9 cellular contexts compared by ENCODE assay signal in the genomic region with DNA sequence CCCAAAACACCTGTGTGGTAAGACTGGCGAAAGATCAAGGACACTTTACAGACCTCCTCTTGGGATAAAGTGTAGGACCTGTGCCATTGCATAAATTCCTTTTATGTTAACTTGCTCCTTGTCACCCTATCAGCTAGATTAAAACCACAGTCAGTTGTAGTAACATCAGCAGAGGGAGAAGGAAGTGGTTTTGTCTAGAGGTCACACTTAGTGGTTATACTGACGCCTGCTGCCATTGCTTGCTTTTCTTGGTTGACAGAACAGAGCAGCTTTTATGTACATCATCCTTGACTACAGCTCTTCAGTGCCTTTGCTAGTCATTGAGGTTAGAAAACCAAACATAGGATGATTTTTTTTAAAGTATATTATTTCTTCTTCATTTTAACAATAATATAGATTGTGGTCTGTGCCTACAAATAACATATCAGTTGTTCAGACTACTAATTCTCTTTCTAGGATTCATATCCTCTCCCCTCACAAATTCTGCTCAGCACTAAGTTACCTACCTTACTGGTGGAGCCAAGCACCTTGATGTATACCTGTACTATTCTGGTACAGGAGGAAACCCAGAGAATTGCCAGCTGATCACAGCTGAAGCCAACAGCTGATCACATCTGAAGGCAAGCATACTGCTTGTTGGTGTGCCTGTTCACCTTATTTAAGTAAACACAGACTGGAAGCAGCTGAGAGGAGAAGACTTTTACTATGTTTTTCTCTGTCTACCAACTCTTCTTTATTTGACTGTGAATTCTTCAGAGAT.
DNase-seq lines count a peak whose midpoint lies in the region; ATAC-seq, FAIRE-seq and TF ChIP-seq lines count a peak whose summit lies in the region.
"Had no signal": no experiment of that assay in that cellular context is flagged by ENCODE, and none has a peak within 500 bp of the region (broad histone marks: within the 10 kb centered on the region; RNA-seq: fewer than 3 reads in every experiment).

No MANE protein-coding gene starts in this region.

- H3K4me3 ChIP-seq in DND-41 (ENCODE audit: low read depth in 1 of 2, low read length in 2 of 2) (no peak overlapping the region), MM.1S (ENCODE audit: low read length) (no peak overlapping the region; the same call in 1 of the 2 replicates), cardiac fibroblast (replicated peaks in 1 of 2; ENCODE audit: low read depth in 2 of 2, low read length in 2 of 2) (no peak overlapping the region), small intestine (ENCODE audit: low read depth in 1 of 2, low read length in 2 of 2) (no peak overlapping the region)
- H3K4me3 ChIP-seq: K562 had no signal

- in situ Hi-C loops in GM13977 (cut with MboI; ENCODE audit: low pct_unique_long_range_greater_than_20kb, low sequenced_read_pairs, unreplicated experiment), result no loop called here

- WGBS in small intestine, 3 donors, result 3 to 31% (median 3%) methylated on average over 2 of the region's 2 CpGs

- CTCF ChIA-PET in HEK293T (lab: Yijun Ruan, JAX), result no interaction called here

- no peaks in the 10 kb centered on the region for H3K9me3 ChIP-seq in DND-41 (ENCODE audit: insufficient read depth, low read length, severe bottlenecking)
- no peaks in the 10 kb centered on the region for H3K9me3 ChIP-seq in MM.1S (replicated peaks; ENCODE audit: insufficient read depth, low read length)
- no peaks in the 10 kb centered on the region for H3K9me3 ChIP-seq in small intestine (ENCODE audit: control insufficient read depth, low read depth)

- H3K27ac ChIP-seq in DND-41 (ENCODE audit: low read length), result no peak overlapping the region
- H3K27ac ChIP-seq in MM.1S (ENCODE audit: low read length), result peak overlapping the region; percentile 83
- peak overlapping the region; percentile 88 to 89 for H3K27ac ChIP-seq in small intestine (ENCODE audit: low read depth in 1 of 2, low read length in 1 of 2)

- H3K36me3 ChIP-seq in DND-41 (ENCODE audit: insufficient read depth, low read length), result no peaks in the 10 kb centered on the region
- H3K36me3 ChIP-seq in MM.1S (replicated peaks; ENCODE audit: insufficient read depth, low read length), result no peaks in the 10 kb centered on the region
- no peaks in the 10 kb centered on the region for H3K36me3 ChIP-seq in small intestine (ENCODE audit: control insufficient read depth in 2 of 2, insufficient read depth in 2 of 2, low read length in 2 of 2)

- peaks cover 22% of the 10 kb centered on the region for H3F3A ChIP-seq in MM.1S (ENCODE audit: insufficient read depth, low read length)

- H3K4me1 ChIP-seq in DND-41 (ENCODE audit: insufficient read depth, low read length) (peaks cover 4% of the 10 kb centered on the region; the same call in 1 of the 2 replicates), MM.1S (ENCODE audit: low read length) (peaks cover 49% of the 10 kb centered on the region), small intestine (ENCODE audit: control insufficient read depth in 2 of 2, insufficient read depth in 1 of 2, low read depth in 1 of 2, low read length in 1 of 2) (peaks cover 14 to 15% of the 10 kb centered on the region in 2 donors)

- TF ChIP-seq CTCF in DND-41 (IDR thresholded peaks at IDR 0.05; ENCODE audit: borderline replicate concordance, extremely low read depth, low read length, poor library complexity, severe bottlenecking), result no peak
- peak; percentile 21; the same call in 1 of the 2 replicates for TF ChIP-seq CTCF in MM.1S (IDR thresholded peaks at IDR 0.05; ENCODE audit: low read length)
- TF ChIP-seq CTCF in cardiac fibroblast (IDR thresholded peaks at IDR 0.05; ENCODE audit: low read depth, low read length), result no peak
- no peak for TF ChIP-seq CTCF in GM13977 (IDR thresholded peaks at IDR 0.05; ENCODE audit: extremely low read depth, insufficient read depth, missing control alignments)

- POLR2A ChIA-PET in HEK293T (lab: Yijun Ruan, JAX), result no interaction called here

- H3K27me3 ChIP-seq in DND-41 (ENCODE audit: insufficient read depth, low read length, poor library complexity), result no peaks in the 10 kb centered on the region
- no peaks in the 10 kb centered on the region for H3K27me3 ChIP-seq in MM.1S (replicated peaks; ENCODE audit: insufficient read depth, low read length)
- no peaks in the 10 kb centered on the region for H3K27me3 ChIP-seq in small intestine (ENCODE audit: control insufficient read depth in 2 of 2, insufficient read depth in 2 of 2, low read length in 2 of 2)

- DNase-seq in DND-41, result peak; percentile 36
- DNase-seq in MM.1S, result peak; percentile 92
- peak; percentile 25 to 47 for DNase-seq in cardiac fibroblast (ENCODE audit: low read depth in 2 of 2)
- peak; percentile 86 for DNase-seq in small intestine
- no peak for DNase-seq in GM13977 (ENCODE audit: low spot score)
- DNase-seq in HEK293T (ENCODE audit: extremely low spot score), result no peak
- DNase-seq in cortex of kidney (lab: John Stamatoyannopoulos, UW), result no peak

- no peaks in the 10 kb centered on the region for H3K79me2 ChIP-seq in DND-41 (ENCODE audit: insufficient read depth, low read length)
- H3K79me2 ChIP-seq in MM.1S (ENCODE audit: low read length), result 0 out of 2 replicates have a peak, but pooled peaks cover 4% of the 10 kb centered on the region

- no peak for FAIRE-seq in small intestine (lab: Jason Lieb, UNC)
- FAIRE-seq: K562 had no signal

- H3K9me2 ChIP-seq in MM.1S (replicated peaks; ENCODE audit: insufficient read depth, low read length), result no peaks in the 10 kb centered on the region

- ATAC-seq in DND-41 (ENCODE audit: insufficient read depth, low read depth) (peak; percentile 98), GM21367 (IDR thresholded peaks at IDR 0.05; ENCODE audit: unreplicated experiment) (peak; percentile 81)
- ATAC-seq: K562 had no signal

- H3K9ac ChIP-seq in DND-41 (ENCODE audit: low read depth, low read length), result no peak overlapping the region
- H3K9ac ChIP-seq in MM.1S (ENCODE audit: low read length), result peak overlapping the region; percentile 39

- H4K20me1 ChIP-seq in DND-41 (ENCODE audit: insufficient read depth, low read length), result no peaks in the 10 kb centered on the region
- H4K20me1 ChIP-seq in MM.1S (ENCODE audit: insufficient read depth, low read length), result no peaks in the 10 kb centered on the region

- H2AFZ ChIP-seq in DND-41 (ENCODE audit: low read depth, low read length) (no peak overlapping the region), MM.1S (ENCODE audit: low read length) (peak overlapping the region; percentile 22)

- H3K4me2 ChIP-seq in DND-41 (ENCODE audit: insufficient read depth, low read length) (no peak overlapping the region), MM.1S (ENCODE audit: low read depth, low read length) (peak overlapping the region; percentile 46)

TF ChIP-seq in HEK293T, 16 proteins besides CTCF, POLR2A, EP300 and RAD21:
- TF ChIP-seq FOXM1 (IDR thresholded peaks at IDR 0.05; ENCODE audit: borderline replicate concordance), result no peak
- no peak for TF ChIP-seq ZNF384 (IDR thresholded peaks at IDR 0.05)
- no peak for TF ChIP-seq L3MBTL2 (conservative IDR thresholded peaks at IDR 0.05)
- TF ChIP-seq LEF1 (IDR thresholded peaks at IDR 0.05; ENCODE audit: borderline replicate concordance), result no peak
- TF ChIP-seq, protein P1, sequence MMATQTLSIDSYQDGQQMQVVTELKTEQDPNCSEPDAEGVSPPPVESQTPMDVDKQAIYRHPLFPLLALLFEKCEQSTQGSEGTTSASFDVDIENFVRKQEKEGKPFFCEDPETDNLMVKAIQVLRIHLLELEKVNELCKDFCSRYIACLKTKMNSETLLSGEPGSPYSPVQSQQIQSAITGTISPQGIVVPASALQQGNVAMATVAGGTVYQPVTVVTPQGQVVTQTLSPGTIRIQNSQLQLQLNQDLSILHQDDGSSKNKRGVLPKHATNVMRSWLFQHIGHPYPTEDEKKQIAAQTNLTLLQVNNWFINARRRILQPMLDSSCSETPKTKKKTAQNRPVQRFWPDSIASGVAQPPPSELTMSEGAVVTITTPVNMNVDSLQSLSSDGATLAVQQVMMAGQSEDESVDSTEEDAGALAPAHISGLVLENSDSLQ (IDR thresholded peaks at IDR 0.05), result no peak
- no peak for TF ChIP-seq FOXA1 (IDR thresholded peaks at IDR 0.05)
- TF ChIP-seq SP1 (IDR thresholded peaks at IDR 0.05), result no peak
- TF ChIP-seq TARDBP (IDR thresholded peaks at IDR 0.05), result no peak
- TF ChIP-seq ELF4 (IDR thresholded peaks at IDR 0.05), result no peak

Comparison
In these comparisons a context has a peak if more than half of its experiments do, and no peak if none do; other contexts are left out.
1. DNase-seq: peak in DND-41 (single experiment), MM.1S (single experiment), cardiac fibroblast (2 of 2) and small intestine (single experiment); none in GM13977 (single experiment), HEK293T (single experiment) and cortex of kidney (single experiment).